12 cellular contexts compared by ENCODE assay signal in the genomic region with DNA sequence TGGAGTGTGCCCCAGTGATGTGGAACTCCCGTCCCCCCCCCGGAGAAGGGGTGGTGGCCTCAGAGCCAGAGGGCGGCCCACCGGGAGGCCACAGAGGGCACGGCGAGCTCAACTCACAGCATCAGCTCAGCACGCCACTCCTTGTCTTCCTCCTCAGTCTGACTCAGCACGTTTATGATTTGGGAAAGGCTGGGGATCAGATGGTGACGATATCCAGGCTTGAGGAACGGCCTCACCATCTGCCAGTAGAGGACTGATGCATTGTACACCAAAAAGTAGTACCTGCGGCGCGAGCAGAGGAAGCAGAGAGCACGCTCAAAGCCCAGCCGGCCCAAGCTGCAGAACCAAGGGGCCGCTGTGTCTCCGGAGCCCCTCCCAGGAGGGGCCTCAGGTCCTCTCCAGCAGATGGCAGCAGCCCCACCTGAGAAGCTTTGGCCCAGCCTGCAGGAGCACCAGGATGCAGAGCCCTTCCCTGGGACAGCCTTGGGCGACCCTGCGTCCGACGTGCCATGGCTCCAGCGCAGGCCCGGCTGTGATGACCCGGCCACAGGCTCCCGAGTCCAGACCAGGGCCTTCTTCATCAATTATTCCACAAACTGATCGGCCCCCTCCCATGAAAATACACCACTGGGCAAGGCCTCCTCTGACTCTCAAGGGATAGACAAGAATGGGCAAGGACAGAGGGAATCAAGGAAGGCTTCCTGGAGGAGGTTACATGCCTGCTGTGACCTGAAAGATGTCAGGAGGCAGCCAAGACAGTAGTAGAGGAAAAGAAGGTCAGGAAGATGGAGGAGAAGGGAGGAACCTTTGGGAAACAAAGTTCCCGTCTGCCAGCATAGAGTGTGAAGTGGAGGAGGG. TPM values are rescaled to one million over a fixed set of nuclear protein-coding genes. Genes with fewer than 3 reads are reported as not detected.
DNase-seq lines count a peak whose midpoint lies in the region; ATAC-seq and TF ChIP-seq lines count a peak whose summit lies in the region.
"Had no signal": no experiment of that assay in that cellular context is flagged by ENCODE, and none has a peak within 500 bp of the region (broad histone marks: within the 10 kb centered on the region; RNA-seq: fewer than 3 reads in every experiment).

No MANE protein-coding gene starts in this region.

- peaks cover 46% of the 10 kb centered on the region for H3K27me3 ChIP-seq in BLaER1
- H3K27me3 ChIP-seq in mesenchymal stem cell (ENCODE audit: control insufficient read depth in 1 of 2, insufficient read depth in 1 of 2, low read length in 2 of 2): peaks cover 0 to 58% of the 10 kb centered on the region in 2 experiments

- H3K4me1 ChIP-seq in BLaER1 (peaks cover 53% of the 10 kb centered on the region), mesenchymal stem cell (ENCODE audit: control insufficient read depth, insufficient read depth, low read depth, low read length) (peaks cover 14% of the 10 kb centered on the region)

- no peaks in the 10 kb centered on the region for H3K36me3 ChIP-seq in BLaER1
- H3K36me3 ChIP-seq in mesenchymal stem cell (ENCODE audit: control insufficient read depth in 1 of 2, insufficient read depth in 2 of 2, low read depth in 1 of 2, low read length in 2 of 2): peaks cover 0 to 13% of the 10 kb centered on the region in 2 experiments
- H3K36me3 ChIP-seq: tibial artery had no signal

- H3K27me3 Mint-ChIP-seq in activated T-helper 2 cell treated with anti-CD3 and anti-CD28 coated beads, Interferon-gamma antibody, Interleukin-2, Interleukin-4, amounts not matched to agents 10 μg/mL and 5 μg/mL and 100 μg/mL, durations not matched to agents 14 hours and 24 hours and 36 hours (ENCODE audit: low read depth): peaks cover 24% of the 10 kb centered on the region

- H3K4me1 Mint-ChIP-seq in activated T-helper 2 cell treated with anti-CD3 and anti-CD28 coated beads, Interferon-gamma antibody, Interleukin-2, Interleukin-4, amounts not matched to agents 10 μg/mL and 5 μg/mL and 100 μg/mL, durations not matched to agents 14 hours and 24 hours and 36 hours (ENCODE audit: low read depth): peaks cover 3% of the 10 kb centered on the region

- H3K9me3 ChIP-seq in BLaER1 (no peaks in the 10 kb centered on the region), mesenchymal stem cell (ENCODE audit: control insufficient read depth, low read length) (no peaks in the 10 kb centered on the region)
- H3K9me3 ChIP-seq: tibial artery had no signal

- no peak overlapping the region for H3K27ac Mint-ChIP-seq in activated T-helper 2 cell treated with anti-CD3 and anti-CD28 coated beads, Interferon-gamma antibody, Interleukin-2, Interleukin-4, amounts not matched to agents 10 μg/mL and 5 μg/mL and 100 μg/mL, durations not matched to agents 14 hours and 24 hours and 36 hours

- no peak overlapping the region for H3K4me3 ChIP-seq in BLaER1
- H3K4me3 ChIP-seq in GM12875 (ENCODE audit: low read depth, low read length): no peak overlapping the region
- H3K4me3 ChIP-seq in mesenchymal stem cell (ENCODE audit: insufficient read depth in 1 of 2, low read depth in 1 of 2, low read length in 2 of 2): no peak overlapping the region
- H3K4me3 ChIP-seq: tibial artery had no signal

- H2BK12ac ChIP-seq in mesenchymal stem cell (ENCODE audit: low read length in 2 of 2): no peak overlapping the region

- H3K27ac ChIP-seq in BLaER1 (no peak overlapping the region), mesenchymal stem cell (ENCODE audit: low read length, poor library complexity, severe bottlenecking) (no peak overlapping the region)
- H3K27ac ChIP-seq: tibial artery had no signal

- ATAC-seq in GM21447 (IDR thresholded peaks at IDR 0.05; ENCODE audit: unreplicated experiment): no peak

- no peak overlapping the region for H2BK120ac ChIP-seq in mesenchymal stem cell (ENCODE audit: low read depth, low read length)

- H3K4me2 ChIP-seq in BLaER1 (peak overlapping the region; percentile 84), mesenchymal stem cell (ENCODE audit: low read length, poor library complexity, severe bottlenecking) (no peak overlapping the region)

- peaks cover 12% of the 10 kb centered on the region; the same call in 1 of the 2 replicates for H4K20me1 ChIP-seq in BLaER1

- no peak overlapping the region for H3K4ac ChIP-seq in mesenchymal stem cell (ENCODE audit: low read depth in 1 of 2, low read length in 2 of 2)

- no peak overlapping the region for H2AFZ ChIP-seq in mesenchymal stem cell (ENCODE audit: low read depth, low read length)

- no peaks in the 10 kb centered on the region for H3K79me1 ChIP-seq in mesenchymal stem cell (replicated peaks; ENCODE audit: low read length, poor library complexity, severe bottlenecking)

- H3K23ac ChIP-seq in mesenchymal stem cell (ENCODE audit: low read length in 2 of 2): no peak overlapping the region

- no peak overlapping the region for H2AK5ac ChIP-seq in mesenchymal stem cell (ENCODE audit: low read length, severe bottlenecking)

- H3K9me3 Mint-ChIP-seq in activated T-helper 2 cell treated with anti-CD3 and anti-CD28 coated beads, Interferon-gamma antibody, Interleukin-2, Interleukin-4, amounts not matched to agents 10 μg/mL and 5 μg/mL and 100 μg/mL, durations not matched to agents 14 hours and 24 hours and 36 hours: no peaks in the 10 kb centered on the region

- TF ChIP-seq CTCF in GM12875 (IDR thresholded peaks at IDR 0.05; ENCODE audit: borderline replicate concordance, insufficient read depth, low read depth, low read length): peak; percentile 46

- no peak overlapping the region for H4K91ac ChIP-seq in mesenchymal stem cell (ENCODE audit: low read length)

- no peak overlapping the region for H2BK15ac ChIP-seq in mesenchymal stem cell (ENCODE audit: low read depth, poor library complexity, severe bottlenecking)

- DNase-seq in UCSD-AML1 (lab: John Stamatoyannopoulos, UW; ENCODE audit: unreplicated experiment) (peak; percentile 38), kidney tubule cell (ENCODE audit: low spot score) (peak; percentile 13), COLO829 (ENCODE audit: low spot score) (no peak), mesenchymal stem cell (no peak)
- DNase-seq in activated T-helper 2 cell treated with anti-CD3 and anti-CD28 coated beads, Interferon-gamma antibody, Interleukin-2, Interleukin-4, amounts not matched to agents 10 μg/mL and 5 μg/mL and 100 μg/mL, durations not matched to agents 14 hours and 24 hours and 36 hours (ENCODE audit: low spot score): no peak
- DNase-seq: activated CD8-positive, alpha-beta memory T cell treated with anti-CD3 and anti-CD28 coated beads, Interleukin-2, amount 50 U/mL, for 48 hours; head of caudate nucleus had no signal

- H2BK5ac ChIP-seq in mesenchymal stem cell (ENCODE audit: low read depth, low read length, poor library complexity, severe bottlenecking): no peak overlapping the region

- H4K8ac ChIP-seq in mesenchymal stem cell (ENCODE audit: low read length): no peak overlapping the region

- H3K14ac ChIP-seq in mesenchymal stem cell (ENCODE audit: low read length in 2 of 2): no peak overlapping the region

- H3K18ac ChIP-seq in mesenchymal stem cell (ENCODE audit: low read depth in 1 of 2, low read length in 2 of 2): no peak overlapping the region

- no peaks in the 10 kb centered on the region for H3K36me3 Mint-ChIP-seq in activated T-helper 2 cell treated with anti-CD3 and anti-CD28 coated beads, Interferon-gamma antibody, Interleukin-2, Interleukin-4, amounts not matched to agents 10 μg/mL and 5 μg/mL and 100 μg/mL, durations not matched to agents 14 hours and 24 hours and 36 hours (ENCODE audit: low read depth)

- H3K9ac ChIP-seq in BLaER1: no peak overlapping the region
- H3K9ac ChIP-seq in mesenchymal stem cell (ENCODE audit: low read length): no peak overlapping the region

- H3K4me3 Mint-ChIP-seq in activated T-helper 2 cell treated with anti-CD3 and anti-CD28 coated beads, Interferon-gamma antibody, Interleukin-2, Interleukin-4, amounts not matched to agents 10 μg/mL and 5 μg/mL and 100 μg/mL, durations not matched to agents 14 hours and 24 hours and 36 hours (ENCODE audit: low read depth): no peak overlapping the region

- intact Hi-C loops in activated T-helper 2 cell treated with anti-CD3 and anti-CD28 coated beads, Interferon-gamma antibody, Interleukin-2, Interleukin-4, amounts not matched to agents 10 μg/mL and 5 μg/mL and 100 μg/mL, durations not matched to agents 14 hours and 24 hours and 36 hours (cut with micrococcal nuclease): no loop called here

- WGBS in mesenchymal stem cell: 53% methylated on average over 21 of the region's 27 CpGs

RNA-seq across cellular contexts. Expression of a gene that starts 3.7 kb away (rescaled TPM):
- 1.2 TPM for polyA plus RNA-seq in mesenchymal stem cell (2013, experiment 1 of 2)
- 1.6 TPM for polyA plus RNA-seq in mesenchymal stem cell (2013, experiment 2 of 2)
- not detected in 2 replicates for total RNA-seq in activated T-helper 2 cell treated with anti-CD3 and anti-CD28 coated beads, Interferon-gamma antibody, Interleukin-2, Interleukin-4, amounts not matched to agents 10 μg/mL and 5 μg/mL and 100 μg/mL, durations not matched to agents 14 hours and 24 hours and 36 hours
- total RNA-seq: skeletal muscle tissue had no signal

Comparison
In these comparisons a context has a peak if more than half of its experiments do, and no peak if none do; other contexts are left out.
1. DNase-seq: peak in UCSD-AML1 (single experiment) and kidney tubule cell (single experiment); none in COLO829 (single experiment), mesenchymal stem cell (single experiment) and activated T-helper 2 cell treated with anti-CD3 and anti-CD28 coated beads, Interferon-gamma antibody, Interleukin-2, Interleukin-4, amounts not matched to agents 10 μg/mL and 5 μg/mL and 100 μg/mL, durations not matched to agents 14 hours and 24 hours and 36 hours (single experiment).